In the genomic region with DNA sequence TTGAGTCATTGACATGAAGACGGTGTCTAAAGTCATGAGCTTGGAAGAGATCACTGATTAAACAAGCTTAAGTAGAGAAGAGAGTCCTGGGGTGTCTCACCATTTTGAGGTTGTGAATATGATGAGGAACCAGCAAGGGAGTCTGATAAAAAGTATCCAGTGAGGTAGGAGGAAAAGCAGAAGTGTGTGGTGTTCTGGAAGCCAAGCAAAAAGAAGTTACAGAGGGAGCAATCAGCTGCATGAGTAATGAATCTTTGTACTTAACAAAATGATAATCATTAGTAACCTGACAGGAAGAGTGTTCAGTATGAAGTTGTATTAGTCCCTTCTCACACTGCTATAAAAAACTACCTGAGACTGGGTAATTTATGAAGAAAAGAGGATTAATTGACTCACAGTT, we compare ENCODE assay signal across 14 cellular contexts.
DNase-seq lines count a peak whose midpoint lies in the region; FAIRE-seq and TF ChIP-seq lines count a peak whose summit lies in the region.
"Had no signal": no experiment of that assay in that cellular context is flagged by ENCODE, and none has a peak within 500 bp of the region (broad histone marks: within the 10 kb centered on the region; RNA-seq: fewer than 3 reads in every experiment).

No MANE protein-coding gene starts in this region.

- H3K36me3 ChIP-seq in mammary epithelial cell (ENCODE audit: insufficient read depth, low read length) = no peaks in the 10 kb centered on the region
- H3K36me3 ChIP-seq in astrocyte (ENCODE audit: insufficient read depth, low read length) = no peaks in the 10 kb centered on the region

- H3K4me3 Mint-ChIP-seq in MCF 10A (ENCODE audit: unreplicated experiment) = no peak overlapping the region
- no peak overlapping the region for H3K4me3 Mint-ChIP-seq in astrocyte (ENCODE audit: unreplicated experiment)
- H3K4me3 Mint-ChIP-seq in activated CD4-positive, alpha-beta T cell treated with anti-CD3 and anti-CD28 coated beads, Interleukin-2, amount 10 ng/mL, durations not matched to agents 24 days and 14 days = no peak overlapping the region
- H3K4me3 Mint-ChIP-seq: B cell; CD4-positive, alpha-beta T cell had no signal

- no peak overlapping the region for H3K4me2 ChIP-seq in mammary epithelial cell (ENCODE audit: insufficient read depth, low read depth, low read length)
- no peak overlapping the region for H3K4me2 ChIP-seq in astrocyte (ENCODE audit: low read length)

- no peaks in the 10 kb centered on the region for H3K79me2 ChIP-seq in mammary epithelial cell (ENCODE audit: insufficient read depth, low read length)
- no peaks in the 10 kb centered on the region for H3K79me2 ChIP-seq in astrocyte (ENCODE audit: insufficient read depth, low read length)

- no peak for FAIRE-seq in astrocyte (lab: Jason Lieb, UNC)
- FAIRE-seq: A204.1, H54 had no signal

- H3K27ac ChIP-seq in mammary epithelial cell (ENCODE audit: insufficient read depth, low read depth, low read length) (no peak overlapping the region), astrocyte (ENCODE audit: low read depth, low read length) (no peak overlapping the region)

- H2AFZ ChIP-seq in mammary epithelial cell (ENCODE audit: low read depth, low read length) (peak overlapping the region; percentile 64), astrocyte (ENCODE audit: low read depth, low read length) (peak overlapping the region; percentile 31)

- H3K27ac Mint-ChIP-seq in MCF 10A (ENCODE audit: low read depth, unreplicated experiment) = no peak overlapping the region
- H3K27ac Mint-ChIP-seq in astrocyte (ENCODE audit: unreplicated experiment) = no peak overlapping the region
- H3K27ac Mint-ChIP-seq in activated CD4-positive, alpha-beta T cell treated with anti-CD3 and anti-CD28 coated beads, Interleukin-2, amount 10 ng/mL, durations not matched to agents 24 days and 14 days = no peak overlapping the region
- H3K27ac Mint-ChIP-seq: B cell; CD4-positive, alpha-beta T cell had no signal

- no peak overlapping the region for H3K4me3 ChIP-seq in mammary epithelial cell (replicated peaks in 1 of 3; ENCODE audit: insufficient read depth in 1 of 3, low read depth in 2 of 3, low read length in 3 of 3)
- H3K4me3 ChIP-seq in NB4 (ENCODE audit: low read depth, low read length) = no peak overlapping the region
- H3K4me3 ChIP-seq in astrocyte (ENCODE audit: insufficient read depth, low read depth, low read length) = no peak overlapping the region

- CTCF ChIA-PET in mammary epithelial cell (lab: Charles Lee; ENCODE audit: low non-redundant PET) (no interaction called here), MCF 10A (lab: Yijun Ruan, JAX) (no interaction called here)

- no peaks in the 10 kb centered on the region for H4K20me1 ChIP-seq in mammary epithelial cell (ENCODE audit: insufficient read depth, low read length)
- no peaks in the 10 kb centered on the region for H4K20me1 ChIP-seq in astrocyte (ENCODE audit: insufficient read depth, low read length)

- BruUV-seq in mammary epithelial cell (replicated peaks; lab: Mats Ljungman, UMichigan) (no TSS peak), MCF 10A (replicated peaks; lab: Mats Ljungman, UMichigan) (no TSS peak)

- POLR2A ChIA-PET in MCF 10A (lab: Yijun Ruan, JAX) = no interaction called here

- DNase-seq in mammary epithelial cell (no peak), MCF 10A (ENCODE audit: unreplicated experiment) (no peak), NB4 (ENCODE audit: low read depth) (peak; percentile 4), astrocyte (ENCODE audit: low read depth) (no peak), ecto neural progenitor cell (ENCODE audit: low spot score) (no peak), NCI-H1105 treated with DMSO at 0.1 percent for 48 hours (lab: John Stamatoyannopoulos, UW) (no peak)
- DNase-seq in activated CD4-positive, alpha-beta T cell treated with anti-CD3 and anti-CD28 coated beads, Interleukin-2, amount 10 ng/mL, durations not matched to agents 24 days and 14 days = no peak
- DNase-seq: C1 segment of cervical spinal cord; Calu3; CD4-positive, alpha-beta T cell; DMS 273 treated with DMSO at 0.1 percent for 48 hours had no signal

- no peak overlapping the region for H3K9ac ChIP-seq in mammary epithelial cell (ENCODE audit: insufficient read depth, low read length)
- H3K9ac ChIP-seq in astrocyte (ENCODE audit: low read length) = no peak overlapping the region

- no peaks in the 10 kb centered on the region for H3K9me3 Mint-ChIP-seq in MCF 10A (ENCODE audit: unreplicated experiment)
- H3K9me3 Mint-ChIP-seq in astrocyte (ENCODE audit: unreplicated experiment) = no peaks in the 10 kb centered on the region
- H3K9me3 Mint-ChIP-seq in activated CD4-positive, alpha-beta T cell treated with anti-CD3 and anti-CD28 coated beads, Interleukin-2, amount 10 ng/mL, durations not matched to agents 24 days and 14 days = no peaks in the 10 kb centered on the region

- dilution Hi-C loops in mammary epithelial cell (cut with HindIII; ENCODE audit: low sequenced_read_pairs) = loop anchor here (5.0 kb wide), 1 partner anchor 44 kb away; no protein-coding TSS in a partner anchor

- no peaks in the 10 kb centered on the region for H3K4me1 ChIP-seq in mammary epithelial cell (ENCODE audit: insufficient read depth, low read length)
- no peaks in the 10 kb centered on the region for H3K4me1 ChIP-seq in astrocyte (ENCODE audit: insufficient read depth, low read length)

- no peak for TF ChIP-seq POLR2A in NB4 (IDR thresholded peaks at IDR 0.05; ENCODE audit: extremely low read depth, insufficient read length)

- TF ChIP-seq CTCF in mammary epithelial cell (conservative IDR thresholded peaks at IDR 0.05 in 1 of 2, IDR thresholded peaks at IDR 0.05 in 1 of 2; ENCODE audit: extremely low read depth in 1 of 2, insufficient read depth in 1 of 2, low read depth in 1 of 2, low read length in 2 of 2) (no peak), MCF 10A (IDR thresholded peaks at IDR 0.05; ENCODE audit: unreplicated experiment) (no peak), NB4 (IDR thresholded peaks at IDR 0.05; ENCODE audit: low read depth, low read length) (no peak), astrocyte (IDR thresholded peaks at IDR 0.05; ENCODE audit: insufficient read depth, low read depth, low read length) (no peak)

- intact Hi-C loops in mammary epithelial cell (cut with micrococcal nuclease) = no loop called here
- intact Hi-C loops in MCF 10A (cut with micrococcal nuclease) = no loop called here
- intact Hi-C loops in activated CD4-positive, alpha-beta T cell treated with anti-CD3 and anti-CD28 coated beads, Interleukin-2, amount 10 ng/mL, durations not matched to agents 24 days and 14 days (cut with micrococcal nuclease) = no loop called here

- H3K4me1 Mint-ChIP-seq in MCF 10A (ENCODE audit: insufficient read depth, unreplicated experiment) (no peaks in the 10 kb centered on the region), astrocyte (ENCODE audit: low read depth, unreplicated experiment) (peaks cover 3% of the 10 kb centered on the region)
- no peaks in the 10 kb centered on the region for H3K4me1 Mint-ChIP-seq in activated CD4-positive, alpha-beta T cell treated with anti-CD3 and anti-CD28 coated beads, Interleukin-2, amount 10 ng/mL, durations not matched to agents 24 days and 14 days
- H3K4me1 Mint-ChIP-seq: B cell had no signal

- H3K36me3 Mint-ChIP-seq in MCF 10A (ENCODE audit: insufficient read depth, unreplicated experiment) (no peaks in the 10 kb centered on the region), astrocyte (ENCODE audit: low read depth, unreplicated experiment) (no peaks in the 10 kb centered on the region)
- H3K36me3 Mint-ChIP-seq in activated CD4-positive, alpha-beta T cell treated with anti-CD3 and anti-CD28 coated beads, Interleukin-2, amount 10 ng/mL, durations not matched to agents 24 days and 14 days (ENCODE audit: low read depth) = no peaks in the 10 kb centered on the region

- H3K9me3 ChIP-seq in mammary epithelial cell (replicated peaks; ENCODE audit: insufficient read depth, low read length) (no peaks in the 10 kb centered on the region), astrocyte (ENCODE audit: insufficient read depth, low read depth, low read length) (no peaks in the 10 kb centered on the region)

- in situ Hi-C loops in mammary epithelial cell (cut with MboI; ENCODE audit: low sequenced_read_pairs in 2 of 2) = no loop called here

- 100% methylated on average over 1 of the region's 1 CpG for WGBS in mammary epithelial cell (ENCODE audit: low coverage, missing lambda C conversion rate)

- no peaks in the 10 kb centered on the region for H3K27me3 ChIP-seq in mammary epithelial cell (ENCODE audit: insufficient read depth, low read length)
- H3K27me3 ChIP-seq in astrocyte (ENCODE audit: insufficient read depth, low read length) = no peaks in the 10 kb centered on the region

- no peaks in the 10 kb centered on the region for H3K27me3 Mint-ChIP-seq in MCF 10A (ENCODE audit: insufficient read depth, unreplicated experiment)
- H3K27me3 Mint-ChIP-seq in astrocyte (ENCODE audit: low read depth, unreplicated experiment) = no peaks in the 10 kb centered on the region
- H3K27me3 Mint-ChIP-seq in activated CD4-positive, alpha-beta T cell treated with anti-CD3 and anti-CD28 coated beads, Interleukin-2, amount 10 ng/mL, durations not matched to agents 24 days and 14 days = no peaks in the 10 kb centered on the region
- H3K27me3 Mint-ChIP-seq: B cell; CD4-positive, alpha-beta T cell had no signal
